In the genomic region with DNA sequence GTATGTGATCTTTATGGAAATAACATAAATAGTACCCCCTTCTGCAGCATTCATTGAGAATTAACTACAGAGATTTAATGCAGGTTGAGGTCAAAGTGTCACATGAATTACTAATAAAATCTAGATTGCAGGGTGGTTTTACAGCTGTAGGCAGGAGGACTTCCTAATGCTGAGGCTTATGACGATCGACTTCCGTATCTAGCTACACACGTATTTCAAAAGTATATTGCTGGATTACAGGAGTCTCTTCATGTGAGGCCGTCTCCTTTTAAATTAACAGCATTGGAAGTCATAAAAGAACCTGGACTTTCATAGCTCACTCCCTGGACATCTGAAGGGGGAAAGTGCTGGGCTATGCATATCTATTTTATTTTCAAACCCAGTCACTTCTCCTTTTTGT, we compare ENCODE assay signal across 22 cellular contexts.
"Had no signal": no experiment of that assay in that cellular context is flagged by ENCODE, and none has a peak within 500 bp of the region (broad histone marks: within the 10 kb centered on the region; RNA-seq: fewer than 3 reads in every experiment).

No MANE protein-coding gene starts in this region.

- H3K4me3 ChIP-seq: dorsolateral prefrontal cortex, esophagus muscularis mucosa, gastroesophageal sphincter, heart left ventricle, hepatocyte, left lung, lower lobe of right lung had no signal

- H3K4me1 ChIP-seq: esophagus muscularis mucosa, foreskin keratinocyte, gastroesophageal sphincter, left lung, lower lobe of right lung had no signal

- ATAC-seq: foreskin keratinocyte, gastroesophageal sphincter, heart left ventricle, left lung, left ventricle myocardium superior, lower lobe of right lung had no signal

- H3K36me3 ChIP-seq: esophagus muscularis mucosa, gastroesophageal sphincter, heart left ventricle, left lung, lower lobe of right lung had no signal

- FAIRE-seq: colon, endothelial cell of umbilical vein, frontal cortex, kidney had no signal

- H3K9me3 ChIP-seq: lower lobe of right lung had no signal

- H3K27me3 ChIP-seq: esophagus muscularis mucosa, foreskin keratinocyte, gastroesophageal sphincter, heart left ventricle, hepatocyte, left lung had no signal

- H3K27ac ChIP-seq: dorsolateral prefrontal cortex, esophagus muscularis mucosa, foreskin keratinocyte, gastroesophageal sphincter, heart left ventricle, hepatocyte, left lung, lower lobe of right lung had no signal

- DNase-seq: cortex of kidney; dermis blood vessel endothelial cell; dorsolateral prefrontal cortex; effector CD4-positive, alpha-beta T cell; effector memory CD4-positive, alpha-beta T cell; foreskin keratinocyte; heart left ventricle; hypothalamus; immature natural killer cell; islet precursor cell; kidney; kidney glomerular epithelial cell; left lung; left ventricle myocardium superior; lower lobe of right lung; mesenchymal stem cell had no signal
